15 cellular contexts compared by ENCODE assay signal in genomic region chr1:197919523-197920301, GRCh38. TPM values are rescaled to one million over a fixed set of nuclear protein-coding genes. Genes with fewer than 3 reads are reported as not detected.
DNase-seq lines count a peak whose midpoint lies in the region; ATAC-seq and TF ChIP-seq lines count a peak whose summit lies in the region.
"Had no signal": no experiment of that assay in that cellular context is flagged by ENCODE, and none has a peak within 500 bp of the region (broad histone marks: within the 10 kb centered on the region; RNA-seq: fewer than 3 reads in every experiment).

No MANE protein-coding gene starts in this region.

- peak overlapping the region; percentile 60 for H3K27ac Mint-ChIP-seq in memory B cell

- TF ChIP-seq CTCF in AG04449 (IDR thresholded peaks at IDR 0.05; ENCODE audit: insufficient read depth, low read length, missing control alignments) = no peak

- CTCF ChIA-PET in AG04449 (lab: Yijun Ruan, JAX) = interaction anchor here (0.8 to 7.7 kb wide), 8 partner anchors 10 to 400 kb away, joined by 3 to 147 read pairs (median 4); no protein-coding TSS in a partner anchor

- no peak for ATAC-seq in activated T-cell treated with anti-CD3 and anti-CD28 coated beads, Interleukin-2, amount 50 U/mL, for 4 hours
- ATAC-seq in memory B cell (ENCODE audit: low read depth) (no peak), HG03457 (IDR thresholded peaks at IDR 0.05; ENCODE audit: unreplicated experiment) (no peak), GM18517 (IDR thresholded peaks at IDR 0.05; ENCODE audit: unreplicated experiment) (no peak)
- ATAC-seq: Panc1 had no signal

- H3K4me3 Mint-ChIP-seq in activated T-cell treated with anti-CD3 and anti-CD28 coated beads, Interleukin-2, amount 50 U/mL, for 4 hours = peak overlapping the region; percentile 54
- peak overlapping the region; percentile 59 for H3K4me3 Mint-ChIP-seq in memory B cell

- H3K4me3 ChIP-seq in AG04449 (ENCODE audit: low read depth, low read length) = peak overlapping the region; percentile 80

- no peak for DNase-seq in AG04449 (ENCODE audit: low read depth, low spot score)
- peak; percentile 33 for DNase-seq in EH (ENCODE audit: low read depth)
- no peak for DNase-seq in activated T-cell treated with anti-CD3 and anti-CD28 coated beads, Interleukin-2, amount 50 U/mL, for 4 hours
- DNase-seq in memory B cell (ENCODE audit: low spot score in 2 of 2) = no peak
- DNase-seq in GOT3 (lab: John Stamatoyannopoulos, UW) = no peak
- DNase-seq in middle frontal gyrus (ENCODE audit: extremely low spot score, low spot score) = no peak
- DNase-seq: activated CD4-positive, CD25-positive, alpha-beta regulatory T cell; foreskin fibroblast; NCI-H2081 treated with DMSO at 0.1 percent for 48 hours; stimulated activated CD4-positive, alpha-beta T cell treated with anti-CD3 and anti-CD28 coated beads, Interleukin-2, amount 100 ng/mL, for 48 hours; uterus had no signal

- no peaks in the 10 kb centered on the region for H3K36me3 Mint-ChIP-seq in activated T-cell treated with anti-CD3 and anti-CD28 coated beads, Interleukin-2, amount 50 U/mL, for 4 hours (ENCODE audit: insufficient read depth)
- H3K36me3 Mint-ChIP-seq in memory B cell = no peaks in the 10 kb centered on the region

- POLR2A ChIA-PET in AG04449 (lab: Yijun Ruan, JAX) = no interaction called here

- peaks cover 57% of the 10 kb centered on the region for H3K4me1 Mint-ChIP-seq in activated T-cell treated with anti-CD3 and anti-CD28 coated beads, Interleukin-2, amount 50 U/mL, for 4 hours (ENCODE audit: low read depth)
- H3K4me1 Mint-ChIP-seq in memory B cell = peaks cover 37% of the 10 kb centered on the region

- peaks cover 89% of the 10 kb centered on the region for H3K27me3 Mint-ChIP-seq in activated T-cell treated with anti-CD3 and anti-CD28 coated beads, Interleukin-2, amount 50 U/mL, for 4 hours (ENCODE audit: low read depth)
- H3K27me3 Mint-ChIP-seq in memory B cell = peaks cover 35% of the 10 kb centered on the region

- H3K9me3 Mint-ChIP-seq in activated T-cell treated with anti-CD3 and anti-CD28 coated beads, Interleukin-2, amount 50 U/mL, for 4 hours = no peaks in the 10 kb centered on the region
- H3K9me3 Mint-ChIP-seq in memory B cell = no peaks in the 10 kb centered on the region

RNA-seq across cellular contexts. Expression of gene LHX9, which starts 2.5 kb away (rescaled TPM):
- not detected for total RNA-seq in activated T-cell treated with anti-CD3 and anti-CD28 coated beads, Interleukin-2, amount 50 U/mL, for 4 hours
- total RNA-seq: breast epithelium had no signal

RNA-seq across cellular contexts. Expression of gene C1orf53, which starts 17.3 kb away (rescaled TPM):
- 1 to 10 TPM in 2 of 3 donors, under 1 TPM in 1; 0.68 to 2.5 (median 2.4) TPM for total RNA-seq in activated T-cell treated with anti-CD3 and anti-CD28 coated beads, Interleukin-2, amount 50 U/mL, for 4 hours
